Comparison of ENCODE assay signal across 8 cellular contexts in genomic region chr1:184075040-184076029, GRCh38. TPM values are rescaled to one million over a fixed set of nuclear protein-coding genes. Genes with fewer than 3 reads are reported as not detected.
DNase-seq lines count a peak whose midpoint lies in the region; ATAC-seq, FAIRE-seq and TF ChIP-seq lines count a peak whose summit lies in the region.

No MANE protein-coding gene starts in this region.

- ATAC-seq in HG03354 (IDR thresholded peaks at IDR 0.05; ENCODE audit: poor library complexity, severe bottlenecking, unreplicated experiment): no peak

- no peaks in the 10 kb centered on the region for H3F3A ChIP-seq in Loucy (ENCODE audit: low read depth)

- H3K4me2 ChIP-seq in Loucy (ENCODE audit: low read depth, low read length, poor library complexity, severe bottlenecking): no peak overlapping the region

- H4K20me1 ChIP-seq in Loucy (ENCODE audit: insufficient read depth, low read length, poor library complexity, severe bottlenecking): no peaks in the 10 kb centered on the region

- H2AFZ ChIP-seq in Loucy (ENCODE audit: low read length): no peak overlapping the region

- no peaks in the 10 kb centered on the region for H3K27me3 ChIP-seq in Loucy (ENCODE audit: insufficient read depth, low read length, poor library complexity, severe bottlenecking)

- peak; percentile 94 for FAIRE-seq in A204.1 (lab: Jason Lieb, UNC)

- no peak overlapping the region for H3K4me3 ChIP-seq in Loucy (ENCODE audit: low read length, poor library complexity, severe bottlenecking)

- peaks cover 15% of the 10 kb centered on the region; the same call in 1 of the 2 replicates for H3K36me3 ChIP-seq in Loucy (ENCODE audit: insufficient read depth, low read length)

- no peaks in the 10 kb centered on the region for H3K4me1 ChIP-seq in Loucy (ENCODE audit: insufficient read depth, low read length, poor library complexity, severe bottlenecking)

- TF ChIP-seq CTCF in Loucy (conservative IDR thresholded peaks at IDR 0.05; ENCODE audit: low read length): peak; percentile 82

- DNase-seq in GM04504 (ENCODE audit: low read depth): peak; percentile 39
- DNase-seq in RKO (ENCODE audit: low spot score): peak; percentile 72
- DNase-seq in epidermal melanocyte (ENCODE audit: insufficient read length, low spot score): peak; percentile 60
- peak; percentile 78 for DNase-seq in myocyte (ENCODE audit: low read depth)
- DNase-seq in stimulated activated CD4-positive, alpha-beta T cell treated with anti-CD3 and anti-CD28 coated beads, Interleukin-1b, Interleukin-23, amount 100 ng/mL, for 48 hours: no peak

- H3K9me3 ChIP-seq in Loucy (ENCODE audit: insufficient read depth, low read depth, low read length): no peaks in the 10 kb centered on the region

- no peaks in the 10 kb centered on the region for H3K79me2 ChIP-seq in Loucy (ENCODE audit: insufficient read depth, low read length)

- no peaks in the 10 kb centered on the region for H3K9me2 ChIP-seq in Loucy (replicated peaks; ENCODE audit: low read depth, low read length)

- H3K9ac ChIP-seq in Loucy (ENCODE audit: low read depth, low read length, poor library complexity, severe bottlenecking): no peak overlapping the region

RNA-seq across cellular contexts. Expression of gene TSEN15, which starts 23.8 kb away (rescaled TPM):
- 56.8 and 80.1 TPM in 2 replicates for total RNA-seq in myocyte
- 32.7 TPM for polyA plus RNA-seq in myocyte (2012)

RNA-seq across cellular contexts. Expression of gene COLGALT2, which starts 37.8 kb away (rescaled TPM):
- 6.0 and 11.4 TPM in 2 replicates for total RNA-seq in myocyte
- polyA plus RNA-seq in myocyte (2012): 5.5 TPM
